In the genomic region with DNA sequence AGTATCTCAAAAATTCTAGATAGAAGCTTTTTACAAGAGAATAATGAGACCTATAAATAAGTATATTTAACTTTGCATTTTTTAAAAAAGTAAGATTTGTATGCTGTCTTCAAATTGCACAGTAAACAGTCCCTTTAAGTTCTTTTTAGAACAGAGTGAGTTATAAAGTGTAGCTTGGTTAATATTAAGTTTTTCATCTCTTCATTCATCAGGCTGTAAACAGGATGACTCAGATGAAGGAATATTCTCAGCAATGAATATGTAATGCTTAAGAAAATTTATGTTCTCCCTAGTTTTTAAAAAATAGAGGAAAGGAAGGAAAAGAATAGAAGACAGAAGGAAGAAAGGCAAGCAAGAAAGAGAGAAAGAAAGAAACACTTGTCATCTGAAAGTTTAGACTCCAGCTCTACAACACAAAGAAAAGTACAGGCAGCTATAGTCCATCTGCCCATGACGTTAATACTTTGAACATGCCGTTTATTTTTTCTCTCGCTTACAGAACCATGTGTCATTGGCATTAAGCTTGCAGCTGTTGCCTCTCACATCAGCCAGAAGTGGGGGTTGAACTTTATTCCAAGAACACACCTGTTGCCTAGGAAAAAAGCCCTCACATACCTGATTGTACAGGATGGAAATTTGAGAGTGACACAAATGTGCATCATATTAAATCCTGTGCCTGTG, we compare ENCODE assay signal across 15 cellular contexts. TPM values are rescaled to one million over a fixed set of nuclear protein-coding genes. Genes with fewer than 3 reads are reported as not detected.
DNase-seq lines count a peak whose midpoint lies in the region; ATAC-seq, FAIRE-seq and TF ChIP-seq lines count a peak whose summit lies in the region.
"Had no signal": no experiment of that assay in that cellular context is flagged by ENCODE, and none has a peak within 500 bp of the region (broad histone marks: within the 10 kb centered on the region; RNA-seq: fewer than 3 reads in every experiment).

No MANE protein-coding gene starts in this region.

- DNase-seq in DMS53 (lab: John Stamatoyannopoulos, UW), result peak; percentile 91
- DNase-seq in NCI-H1694 (lab: John Stamatoyannopoulos, UW), result peak; percentile 77
- DNase-seq in amniotic epithelial cell (ENCODE audit: low read depth), result peak; percentile 44
- DNase-seq in HTR-8/SVneo (ENCODE audit: insufficient read length, low spot score), result no peak
- DNase-seq: dermis blood vessel endothelial cell; kidney; naive thymus-derived CD4-positive, alpha-beta T cell; NCI-H2227 treated with DMSO at 0.1 percent for 48 hours; SIG-M5 had no signal

- peaks cover 41% of the 10 kb centered on the region for H3K4me1 Mint-ChIP-seq in nephron
- H3K4me1 Mint-ChIP-seq: naive thymus-derived CD4-positive, alpha-beta T cell had no signal

- no peak for FAIRE-seq in HTR-8/SVneo (lab: Jason Lieb, UNC)
- FAIRE-seq: frontal cortex, kidney had no signal

- no peaks in the 10 kb centered on the region for H3K27me3 Mint-ChIP-seq in nephron (ENCODE audit: low read depth)

- no peak for ATAC-seq in esophagus mucosa
- ATAC-seq in HG03521 (IDR thresholded peaks at IDR 0.05; ENCODE audit: unreplicated experiment), result no peak
- no peak for ATAC-seq in HG03095 (IDR thresholded peaks at IDR 0.05; ENCODE audit: unreplicated experiment)
- ATAC-seq: naive thymus-derived CD4-positive, alpha-beta T cell had no signal

- peaks cover 8% of the 10 kb centered on the region for H3K36me3 Mint-ChIP-seq in nephron (ENCODE audit: low read depth)
- H3K36me3 Mint-ChIP-seq: activated naive CD8-positive, alpha-beta T cell; naive thymus-derived CD4-positive, alpha-beta T cell had no signal

- H3K9me3 Mint-ChIP-seq in nephron, result no peaks in the 10 kb centered on the region

- H3K4me3 Mint-ChIP-seq in nephron, result no peak overlapping the region
- H3K4me3 Mint-ChIP-seq: activated naive CD8-positive, alpha-beta T cell; naive thymus-derived CD4-positive, alpha-beta T cell had no signal

- no peak for TF ChIP-seq CTCF in nephron (IDR thresholded peaks at IDR 0.05; ENCODE audit: unreplicated experiment in 3 of 3)

- H3K27ac Mint-ChIP-seq in nephron, result peak overlapping the region; percentile 47 to 59 (median 51)
- H3K27ac Mint-ChIP-seq: activated naive CD8-positive, alpha-beta T cell; naive thymus-derived CD4-positive, alpha-beta T cell had no signal

RNA-seq across cellular contexts. Expression of a gene that starts 36.1 kb away (rescaled TPM):
- total RNA-seq in esophagus mucosa, result 3.0 TPM
- total RNA-seq: naive thymus-derived CD4-positive, alpha-beta T cell had no signal
